In the genomic region with DNA sequence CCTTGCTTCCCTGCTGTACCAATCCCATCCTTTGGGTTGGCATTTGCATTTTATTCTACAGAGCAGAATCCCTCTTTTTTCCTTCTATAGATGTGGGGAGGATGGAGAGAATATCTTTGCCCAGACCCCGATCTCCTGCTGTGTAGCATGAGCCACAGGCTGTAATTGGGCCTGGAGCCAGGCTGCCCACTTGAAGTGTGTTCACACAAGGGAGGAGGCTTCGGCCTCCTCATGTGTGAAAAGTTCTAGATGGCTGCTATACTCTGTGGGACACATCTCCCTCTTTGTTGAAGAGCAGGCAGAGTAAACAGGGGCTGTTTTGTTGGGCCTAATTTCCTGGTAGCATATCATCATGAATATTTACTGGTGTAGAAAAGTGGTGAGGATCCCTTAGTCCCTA, we compare ENCODE assay signal across 19 cellular contexts.
DNase-seq lines count a peak whose midpoint lies in the region; ATAC-seq, FAIRE-seq and TF ChIP-seq lines count a peak whose summit lies in the region.
"Had no signal": no experiment of that assay in that cellular context is flagged by ENCODE, and none has a peak within 500 bp of the region (broad histone marks: within the 10 kb centered on the region; RNA-seq: fewer than 3 reads in every experiment).

No MANE protein-coding gene starts in this region.

- FAIRE-seq in D721Med (lab: Jason Lieb, UNC), result no peak
- FAIRE-seq: GM12878, GM19239 had no signal

- H3K36me3 Mint-ChIP-seq in osteocyte (ENCODE audit: unreplicated experiment), result peaks cover 10% of the 10 kb centered on the region

- TF ChIP-seq CTCF in osteocyte (IDR thresholded peaks at IDR 0.05), result no peak
- no peak for TF ChIP-seq CTCF in D721Med (IDR thresholded peaks at IDR 0.05; ENCODE audit: insufficient read depth, missing control alignments)

- DNase-seq in NCI-H510A (lab: John Stamatoyannopoulos, UW), result peak; percentile 6
- DNase-seq in NCI-H510A treated with DMSO at 0.1 percent for 48 hours (lab: John Stamatoyannopoulos, UW), result no peak
- peak; percentile 11 for DNase-seq in DMS79 (lab: John Stamatoyannopoulos, UW)
- peak; percentile 46 for DNase-seq in NCI-H69 (lab: John Stamatoyannopoulos, UW)
- DNase-seq in osteocyte (ENCODE audit: extremely low spot score, unreplicated experiment), result peak; percentile 46
- no peak for DNase-seq in D721Med (ENCODE audit: insufficient read length, low spot score)
- DNase-seq in putamen (ENCODE audit: low spot score), result no peak
- DNase-seq: CD8-positive, alpha-beta T cell; HCEC 1CT; Karpas-422; NCI-H1436 treated with DMSO at 0.1 percent for 48 hours; NCI-H226; SJCRH30 had no signal

- no peak overlapping the region for H3K27ac Mint-ChIP-seq in osteocyte (ENCODE audit: unreplicated experiment)
- H3K27ac Mint-ChIP-seq: CD8-positive, alpha-beta T cell; GM23338; IgD-negative memory B cell; T-helper 1 cell treated with Interleukin-12 subunit alpha and Interleukin-12 subunit beta and Interleukin-4 antibody, amounts not matched to agents 30 μg/mL and 1 μg/mL, for 36 hours had no signal

- no peak for ATAC-seq in HG03045 (IDR thresholded peaks at IDR 0.05; ENCODE audit: unreplicated experiment)
- ATAC-seq: CD8-positive, alpha-beta T cell; GM12878; GM23338 had no signal

- H3K4me3 Mint-ChIP-seq in osteocyte (ENCODE audit: unreplicated experiment), result no peak overlapping the region
- H3K4me3 Mint-ChIP-seq: CD8-positive, alpha-beta T cell; GM23338; T-helper 1 cell treated with Interleukin-12 subunit alpha and Interleukin-12 subunit beta and Interleukin-4 antibody, amounts not matched to agents 30 μg/mL and 1 μg/mL, for 36 hours had no signal

- no peaks in the 10 kb centered on the region for H3K4me1 Mint-ChIP-seq in osteocyte (ENCODE audit: unreplicated experiment)
- H3K4me1 Mint-ChIP-seq: GM23338, IgD-negative memory B cell had no signal

- H3K9me3 Mint-ChIP-seq in osteocyte (ENCODE audit: unreplicated experiment), result peaks cover 25% of the 10 kb centered on the region

- H3K27me3 Mint-ChIP-seq in osteocyte (ENCODE audit: unreplicated experiment), result no peaks in the 10 kb centered on the region
- H3K27me3 Mint-ChIP-seq: IgD-negative memory B cell had no signal

Comparison
In these comparisons a context has a peak if more than half of its experiments do, and no peak if none do; other contexts are left out.
1. DNase-seq: peak in NCI-H510A (single experiment), DMS79 (single experiment), NCI-H69 (single experiment) and osteocyte (single experiment); none in NCI-H510A treated with DMSO at 0.1 percent for 48 hours (single experiment), D721Med (single experiment) and putamen (single experiment).